In the genomic region with DNA sequence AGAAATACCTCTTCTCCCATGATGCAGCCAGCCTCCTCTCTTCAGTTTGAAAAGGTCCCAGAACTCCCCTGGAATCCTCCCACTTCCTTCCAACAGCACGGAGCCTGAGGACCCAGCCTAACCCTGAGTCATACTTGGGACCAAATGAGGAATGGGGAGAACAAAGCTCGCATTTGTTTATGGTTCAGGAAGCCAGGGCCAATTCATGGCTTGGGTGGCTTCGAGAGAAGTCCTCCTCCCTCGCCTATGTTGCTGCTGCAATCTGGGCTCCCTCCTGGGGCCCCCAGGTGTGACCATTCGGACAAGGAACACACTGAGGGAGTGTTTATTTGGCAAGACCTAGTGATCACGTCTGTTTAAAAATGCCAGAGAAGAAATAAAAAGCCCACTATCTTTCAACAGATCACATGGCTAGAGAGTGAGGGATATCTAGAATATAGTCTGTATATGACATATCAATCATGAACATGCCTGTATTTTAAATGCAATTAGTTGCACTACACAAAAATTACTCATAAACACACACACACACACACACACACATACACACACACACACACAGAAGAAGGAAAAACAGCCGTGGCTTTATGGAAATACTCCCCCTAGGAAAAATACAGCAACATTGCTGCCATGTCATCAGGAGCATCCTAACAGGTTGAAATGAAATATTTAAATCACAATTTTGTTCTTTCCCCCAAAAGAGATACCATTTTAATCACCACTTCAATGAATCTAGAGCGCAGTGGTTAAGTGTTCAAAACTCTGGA, we compare ENCODE assay signal across 7 cellular contexts.
DNase-seq lines count a peak whose midpoint lies in the region; ATAC-seq, FAIRE-seq and TF ChIP-seq lines count a peak whose summit lies in the region.

No MANE protein-coding gene starts in this region.

- peak overlapping the region; percentile 81; the same call in 1 of the 2 replicates for H4K5ac ChIP-seq in IMR-90 (ENCODE audit: low read depth, low read length)

- H3K56ac ChIP-seq in IMR-90 (ENCODE audit: extremely low read depth, insufficient read depth, low read length): no peak overlapping the region

- H2BK5ac ChIP-seq in IMR-90 (ENCODE audit: low read depth, low read length, poor library complexity, severe bottlenecking): peak overlapping the region; percentile 44

- H2BK20ac ChIP-seq in IMR-90 (ENCODE audit: low read depth, low read length): peak overlapping the region; percentile 54; the same call in 1 of the 2 replicates

- no CpG with 5 or more reads among the region's 8 CpGs for WGBS in IMR-90 (ENCODE audit: extremely low coverage in 2 of 2, insufficient read length in 1 of 2), 2 experiments

- BruUV-seq in IMR-90 (replicated peaks; lab: Mats Ljungman, UMichigan): no TSS peak

- peak overlapping the region; percentile 64 for H2BK120ac ChIP-seq in IMR-90 (ENCODE audit: low read depth, low read length)

- ATAC-seq in IMR-90 (ENCODE audit: low read depth) (peak; percentile 72), left colon (peak; percentile 82)

- H3K9ac ChIP-seq in IMR-90 (ENCODE audit: low read depth, low read length) (no peak overlapping the region), colonic mucosa (ENCODE audit: low read depth in 2 of 2, low read length in 2 of 2) (peak overlapping the region in 1 of 2 donors; percentile 2)

- H3K36me3 ChIP-seq in IMR-90 (ENCODE audit: control insufficient read depth, insufficient read depth, low read length) (no peaks in the 10 kb centered on the region), colonic mucosa (no peaks in the 10 kb centered on the region)

- POLR2A ChIA-PET in IMR-90 (lab: Charles Lee; ENCODE audit: unreplicated experiment): no interaction called here

- FAIRE-seq in urothelium cell line (lab: Jason Lieb, UNC): no peak

- peak overlapping the region; percentile 86 for H3K4me2 ChIP-seq in IMR-90 (ENCODE audit: low read depth, low read length)

- H3K14ac ChIP-seq in IMR-90 (replicated peaks; ENCODE audit: low read depth, low read length): no peak overlapping the region

- H3K27ac ChIP-seq in IMR-90 (ENCODE audit: insufficient read depth, low read length): peak overlapping the region; percentile 76; the same call in 1 of the 2 replicates
- peak overlapping the region; percentile 69 for H3K27ac ChIP-seq in colonic mucosa

- H2AK5ac ChIP-seq in IMR-90 (ENCODE audit: low read depth, low read length): no peak overlapping the region

- H3K23ac ChIP-seq in IMR-90 (ENCODE audit: low read depth, low read length): no peak overlapping the region; the same call in 1 of the 2 replicates

- H3K4me3 ChIP-seq in IMR-90 (ENCODE audit: insufficient read depth, low read depth, low read length) (no peak overlapping the region; the same call in 1 of the 2 replicates), colonic mucosa (peak overlapping the region; percentile 8)

- peak overlapping the region; percentile 81 for H4K91ac ChIP-seq in IMR-90 (ENCODE audit: insufficient read depth, low read depth, low read length)

- peak; percentile 79 for DNase-seq in IMR-90
- DNase-seq in colonic mucosa: peak; percentile 67
- peak; percentile 38 to 73 for DNase-seq in left colon
- peak; percentile 29 for DNase-seq in urothelium cell line (ENCODE audit: low spot score)
- DNase-seq in D341Med (ENCODE audit: low spot score): no peak
- DNase-seq in NOMO-1 (lab: John Stamatoyannopoulos, UW; ENCODE audit: unreplicated experiment in 2 of 2): no peak
- DNase-seq in effector CD4-positive, alpha-beta T cell: no peak

- dilution Hi-C loops in IMR-90 (cut with HindIII; ENCODE audit: low sequenced_read_pairs, unreplicated experiment): no loop called here

- in situ Hi-C loops in IMR-90 (cut with MboI; ENCODE audit: low sequenced_read_pairs): no loop called here

- H2BK15ac ChIP-seq in IMR-90 (ENCODE audit: low read depth, low read length): peak overlapping the region; percentile 72; the same call in 1 of the 3 replicates

- H3K9me3 ChIP-seq in IMR-90 (ENCODE audit: control insufficient read depth, insufficient read depth, low read length) (no peaks in the 10 kb centered on the region), colonic mucosa (no peaks in the 10 kb centered on the region)

- peak overlapping the region; percentile 79; the same call in 1 of the 2 replicates for H3K18ac ChIP-seq in IMR-90 (ENCODE audit: low read depth, low read length)

- H4K20me1 ChIP-seq in IMR-90 (ENCODE audit: insufficient read depth, low read length): no peaks in the 10 kb centered on the region

- intact Hi-C loops in IMR-90 (cut with micrococcal nuclease) (no loop called here), colonic mucosa (cut with DNase I) (no loop called here), left colon (cut with DNase I, micrococcal nuclease) (no loop called here)

- peak overlapping the region; percentile 27 to 70; a peak in 2 of 4 replicates for H4K8ac ChIP-seq in IMR-90 (ENCODE audit: low read depth in 2 of 2, low read length in 2 of 2)

- peaks cover 0 to 15% of the 10 kb centered on the region in 2 experiments; a peak in 2 of 4 replicates for H3K79me1 ChIP-seq in IMR-90 (ENCODE audit: low read depth in 1 of 2, low read length in 2 of 2)

- peaks cover 3% of the 10 kb centered on the region; the same call in 1 of the 2 replicates for H3K9me1 ChIP-seq in IMR-90 (ENCODE audit: insufficient read depth, low read length)

- CTCF ChIA-PET in IMR-90 (lab: Yijun Ruan, JAX): no interaction called here

- H2AK9ac ChIP-seq in IMR-90 (replicated peaks; ENCODE audit: low read depth, low read length, poor library complexity): no peak overlapping the region

- peak; percentile 46; the same call in 1 of the 2 replicates for TF ChIP-seq POLR2A in IMR-90 (IDR thresholded peaks at IDR 0.05; ENCODE audit: low read depth, low read length)

- H3K4ac ChIP-seq in IMR-90 (ENCODE audit: low read depth, low read length): peak overlapping the region; percentile 13

- H3K27me3 ChIP-seq in IMR-90 (ENCODE audit: control insufficient read depth, insufficient read depth, low read length): no peaks in the 10 kb centered on the region
- no peaks in the 10 kb centered on the region for H3K27me3 ChIP-seq in colonic mucosa

- TF ChIP-seq CTCF in IMR-90 (conservative IDR thresholded peaks at IDR 0.05; ENCODE audit: low read depth, low read length) (0 out of 2 replicates have a peak, but pooled peaks have one; percentile 4), colonic mucosa (IDR thresholded peaks at IDR 0.05) (no peak)

- H3K4me1 ChIP-seq in IMR-90 (ENCODE audit: control insufficient read depth, insufficient read depth, low read length) (peaks cover 4% of the 10 kb centered on the region), colonic mucosa (no peaks in the 10 kb centered on the region)

- 0 out of 2 replicates have a peak, but pooled peaks have one; percentile 2 for TF ChIP-seq RAD21 in IMR-90 (IDR thresholded peaks at IDR 0.05; ENCODE audit: low read length)

- H2AFZ ChIP-seq in IMR-90 (replicated peaks; ENCODE audit: low read length, poor library complexity): peak overlapping the region; percentile 64

TF ChIP-seq in IMR-90, 13 proteins besides CTCF, POLR2A, EP300 and RAD21:
- no peak for TF ChIP-seq RFX5 (IDR thresholded peaks at IDR 0.05; ENCODE audit: low read depth, low read length)
- no peak for TF ChIP-seq NFE2L2 (IDR thresholded peaks at IDR 0.05; ENCODE audit: low read depth, low read length)
- no peak for TF ChIP-seq FOS (IDR thresholded peaks at IDR 0.05; ENCODE audit: low read depth, low read length)
- TF ChIP-seq MAZ (IDR thresholded peaks at IDR 0.05; ENCODE audit: borderline replicate concordance, low read depth, low read length): no peak
- TF ChIP-seq USF2 (IDR thresholded peaks at IDR 0.05; ENCODE audit: low read depth, low read length): no peak
- no peak for TF ChIP-seq MAFK (IDR thresholded peaks at IDR 0.05; ENCODE audit: low read depth, low read length)
- TF ChIP-seq ELK1 (IDR thresholded peaks at IDR 0.05; ENCODE audit: borderline replicate concordance, low read depth, low read length): no peak
- no peak for TF ChIP-seq MXI1 (IDR thresholded peaks at IDR 0.05; ENCODE audit: borderline replicate concordance, low read depth, low read length)
- TF ChIP-seq RCOR1 (IDR thresholded peaks at IDR 0.05; ENCODE audit: insufficient replicate concordance, low read length): no peak
- no peak for TF ChIP-seq SMC3 (IDR thresholded peaks at IDR 0.05; ENCODE audit: low read depth, low read length)
- TF ChIP-seq CEBPB (IDR thresholded peaks at IDR 0.05; ENCODE audit: low read depth, low read length): no peak
- no peak for TF ChIP-seq BHLHE40 (IDR thresholded peaks at IDR 0.05; ENCODE audit: low read depth, low read length)

Comparison
In these comparisons a context has a peak if more than half of its experiments do, and no peak if none do; other contexts are left out.
1. DNase-seq: peak in IMR-90 (single experiment), colonic mucosa (single experiment), left colon (2 of 2) and urothelium cell line (single experiment); none in D341Med (single experiment), NOMO-1 (0 of 2) and effector CD4-positive, alpha-beta T cell (single experiment).